ENCODE assay signal across 18 cellular contexts in the genomic region with DNA sequence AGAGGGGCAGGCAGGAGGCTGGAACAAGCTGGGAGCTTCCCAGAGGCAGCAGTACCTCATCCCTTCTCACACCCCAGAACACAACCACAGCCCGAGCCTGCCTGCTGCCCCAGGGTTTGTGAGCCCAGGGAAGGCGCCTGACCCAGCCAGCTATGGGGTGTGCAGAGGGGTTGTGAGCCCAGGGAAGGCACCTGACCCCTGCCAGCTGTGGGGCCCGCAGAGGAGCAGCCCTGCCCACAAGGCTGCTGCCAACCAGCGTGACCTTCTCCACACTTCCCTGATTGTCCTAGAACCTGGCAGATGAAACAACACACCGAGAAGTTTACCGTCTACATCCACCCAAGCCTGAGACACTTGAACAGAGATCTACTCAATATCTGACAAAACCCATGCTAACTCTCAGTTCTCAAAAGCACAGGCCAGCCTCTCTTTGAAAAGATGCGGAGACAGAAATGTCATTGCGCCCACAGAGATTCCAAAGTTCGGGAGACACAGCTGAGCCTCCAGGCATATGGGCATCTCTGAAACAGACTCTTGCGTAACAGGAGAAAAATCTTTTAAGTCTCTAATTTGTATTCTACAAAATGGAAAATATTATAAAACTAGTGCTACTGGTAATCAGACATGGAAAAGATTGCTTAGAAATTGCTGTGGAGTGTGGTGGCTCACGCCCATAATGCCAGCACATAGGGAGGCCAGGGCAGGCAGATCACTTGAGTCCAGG. TPM values are rescaled to one million over a fixed set of nuclear protein-coding genes. Genes with fewer than 3 reads are reported as not detected.
A peak's percentile ranks its signal among the peaks of the same experiment; 100 is the strongest.
DNase-seq lines count a peak whose midpoint lies in the region; ATAC-seq and TF ChIP-seq lines count a peak whose summit lies in the region.
"Had no signal": no experiment of that assay in that cellular context is flagged by ENCODE, and none has a peak within 500 bp of the region (broad histone marks: within the 10 kb centered on the region; RNA-seq: fewer than 3 reads in every experiment).

No MANE protein-coding gene starts in this region.

- H3K4me3 ChIP-seq in heart left ventricle (no peak overlapping the region), lower lobe of right lung (no peak overlapping the region), upper lobe of right lung (no peak overlapping the region), neural progenitor cell (no peak overlapping the region)
- H3K4me3 ChIP-seq: BLaER1, SJSA1 had no signal

- no peak overlapping the region for H2AFZ ChIP-seq in neural progenitor cell (replicated peaks)

- no peak overlapping the region for H3K27ac Mint-ChIP-seq in neural progenitor cell

- H3F3A ChIP-seq in neural progenitor cell (ENCODE audit: low read depth): no peaks in the 10 kb centered on the region

- H3K27me3 ChIP-seq in heart left ventricle: no peaks in the 10 kb centered on the region
- H3K27me3 ChIP-seq in lower lobe of right lung (ENCODE audit: low read depth): no peaks in the 10 kb centered on the region
- H3K27me3 ChIP-seq in upper lobe of right lung: no peaks in the 10 kb centered on the region
- H3K27me3 ChIP-seq in neural progenitor cell: no peaks in the 10 kb centered on the region
- H3K27me3 ChIP-seq: BLaER1, SJSA1 had no signal

- peaks cover 5% of the 10 kb centered on the region for H3K27me3 Mint-ChIP-seq in neural progenitor cell (ENCODE audit: insufficient read depth, low read depth)

- no peaks in the 10 kb centered on the region for H4K20me1 ChIP-seq in neural progenitor cell (ENCODE audit: low read depth)

- H3K27ac ChIP-seq in heart left ventricle: peak overlapping the region in 4 of 12 donors; percentile 30 to 55 (median 50)
- no peak overlapping the region for H3K27ac ChIP-seq in lower lobe of right lung
- no peak overlapping the region for H3K27ac ChIP-seq in upper lobe of right lung
- H3K27ac ChIP-seq in neural progenitor cell: no peak overlapping the region
- H3K27ac ChIP-seq: BLaER1, SJSA1 had no signal

- intact Hi-C loops in heart left ventricle (cut with DNase I) (no loop called here), left cardiac atrium (cut with DNase I) (no loop called here), lower lobe of right lung (cut with DNase I) (no loop called here), upper lobe of right lung (cut with DNase I) (no loop called here)

- no peaks in the 10 kb centered on the region for H3K4me1 Mint-ChIP-seq in neural progenitor cell

- DNase-seq in heart left ventricle (peak in 2 of 5 donors; percentile 29 to 43), left cardiac atrium (no peak), foreskin melanocyte (peak; percentile 84), lower lobe of right lung (no peak), upper lobe of right lung (no peak), NCI-H1694 (lab: John Stamatoyannopoulos, UW) (no peak), neural progenitor cell (ENCODE audit: low spot score) (no peak)
- DNase-seq: Calu3; CD8-positive, alpha-beta T cell; DMS53; Karpas-422; NCI-H1417 treated with DMSO at 0.1 percent for 48 hours; NCI-H1930; NCI-H226; NCI-H524 treated with DMSO at 0.1 percent for 48 hours had no signal

- TF ChIP-seq POLR2A in heart left ventricle (IDR thresholded peaks at IDR 0.05): no peak

- no peaks in the 10 kb centered on the region for H3K79me2 ChIP-seq in neural progenitor cell (ENCODE audit: low read depth)

- H3K4me3 Mint-ChIP-seq in neural progenitor cell: no peak overlapping the region
- H3K4me3 Mint-ChIP-seq: CD8-positive, alpha-beta T cell had no signal

- peaks cover 0 to 9% (median 0%) of the 10 kb centered on the region in 12 donors for H3K4me1 ChIP-seq in heart left ventricle
- H3K4me1 ChIP-seq in lower lobe of right lung: no peaks in the 10 kb centered on the region
- H3K4me1 ChIP-seq in upper lobe of right lung: no peaks in the 10 kb centered on the region
- H3K4me1 ChIP-seq in neural progenitor cell: no peaks in the 10 kb centered on the region
- H3K4me1 ChIP-seq: SJSA1 had no signal

- H3K4me2 ChIP-seq in neural progenitor cell: no peak overlapping the region
- H3K4me2 ChIP-seq: BLaER1 had no signal

- H3K9ac ChIP-seq in neural progenitor cell: no peak overlapping the region
- H3K9ac ChIP-seq: BLaER1 had no signal

- H3K36me3 Mint-ChIP-seq in neural progenitor cell: peaks cover 45% of the 10 kb centered on the region

- H3K9me3 ChIP-seq in heart left ventricle (no peaks in the 10 kb centered on the region), lower lobe of right lung (no peaks in the 10 kb centered on the region), upper lobe of right lung (no peaks in the 10 kb centered on the region), neural progenitor cell (ENCODE audit: low read depth) (no peaks in the 10 kb centered on the region)
- H3K9me3 ChIP-seq: BLaER1, SJSA1 had no signal

- TF ChIP-seq CTCF in heart left ventricle (IDR thresholded peaks at IDR 0.05) (no peak), lower lobe of right lung (IDR thresholded peaks at IDR 0.05) (no peak), upper lobe of right lung (IDR thresholded peaks at IDR 0.05) (no peak), neural progenitor cell (IDR thresholded peaks at IDR 0.05) (no peak)

- no peaks in the 10 kb centered on the region for H3K9me3 Mint-ChIP-seq in neural progenitor cell
- H3K9me3 Mint-ChIP-seq: CD8-positive, alpha-beta T cell had no signal

- ATAC-seq in heart left ventricle (peak; percentile 67 to 88 (median 84)), left cardiac atrium (no peak), lower lobe of right lung (peak; percentile 14 to 15), upper lobe of right lung (peak; percentile 27), HG03045 (IDR thresholded peaks at IDR 0.05; ENCODE audit: unreplicated experiment) (no peak)
- ATAC-seq: CD8-positive, alpha-beta T cell had no signal

- peaks cover 0 to 99% (median 94%) of the 10 kb centered on the region in 9 donors for H3K36me3 ChIP-seq in heart left ventricle
- H3K36me3 ChIP-seq in lower lobe of right lung: peaks cover 97% of the 10 kb centered on the region
- H3K36me3 ChIP-seq in upper lobe of right lung: peaks cover 86% of the 10 kb centered on the region
- no peaks in the 10 kb centered on the region for H3K36me3 ChIP-seq in neural progenitor cell

- 74 to 83% (median 79%) methylated on average over 9 to 11 of the region's 11 CpGs for WGBS in heart left ventricle, 4 donors

RNA-seq across cellular contexts. Expression of a gene that starts 47.3 kb away (rescaled TPM):
- total RNA-seq in heart left ventricle (10 to 100 TPM; 10.4 to 25.1 (median 18.6) TPM), left cardiac atrium (10 to 100 TPM; 19.2 to 24.9 TPM), lower lobe of right lung (46.9 TPM), upper lobe of right lung (51.2 TPM), neural progenitor cell (ENCODE audit: low replicate concordance) (37.0 and 42.3 TPM in 2 replicates)
- polyA plus RNA-seq in heart left ventricle: 10 to 100 TPM; 17.3 to 20.7 TPM

Comparison
In these comparisons a context has a peak if more than half of its experiments do, and no peak if none do; other contexts are left out.
1. ATAC-seq: peak in heart left ventricle (4 of 4), lower lobe of right lung (2 of 2) and upper lobe of right lung (single experiment); none in left cardiac atrium (0 of 2) and HG03045 (single experiment).